1 cellular context compared by ENCODE assay signal in the genomic region with DNA sequence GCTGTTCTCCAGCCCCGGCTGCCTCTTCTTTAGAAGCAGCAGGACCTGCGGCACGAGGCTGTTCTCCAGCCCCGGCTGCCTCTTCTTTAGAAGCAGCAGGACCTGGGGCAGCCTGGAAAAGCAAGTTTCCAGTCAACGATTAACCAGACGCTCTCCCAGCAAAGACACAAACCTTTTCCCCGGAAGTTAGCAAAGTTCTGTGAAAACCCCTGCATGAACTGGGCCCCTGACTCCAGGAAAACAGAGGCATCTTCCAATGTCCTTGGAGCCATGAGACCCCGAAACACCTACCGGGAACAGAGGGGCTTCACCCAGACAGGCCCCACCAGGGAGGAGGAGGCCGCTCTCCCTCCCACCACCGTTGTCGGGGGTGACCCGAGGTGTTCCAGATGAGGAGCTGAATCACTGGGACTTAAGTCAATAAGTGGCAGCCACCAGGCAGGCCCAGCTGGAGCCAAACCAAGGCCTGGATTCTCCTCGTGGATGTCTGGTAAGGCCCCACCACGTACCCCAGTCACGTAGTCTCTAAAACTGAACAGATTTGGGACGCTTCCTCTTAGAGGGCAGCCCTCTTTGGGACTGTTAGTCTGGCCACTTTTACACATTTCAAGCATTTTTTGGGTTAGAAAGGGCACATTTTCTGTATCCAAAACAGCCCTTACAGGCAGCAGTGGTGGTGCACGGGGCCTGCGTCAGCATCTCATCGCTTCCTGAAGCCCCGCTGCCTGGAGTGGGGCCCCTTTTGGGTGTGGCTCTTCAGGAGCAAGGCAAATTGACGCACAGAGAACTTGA.
A peak's percentile ranks its signal among the peaks of the same experiment; 100 is the strongest.
TF ChIP-seq lines count a peak whose summit lies in the region.

RPH3AL (minus strand) TSS at position 387 of the 792 bp plus-strand sequence. CDS start 25,264 bp downstream, outside the sequence.

TF ChIP-seq in H1, 55 proteins besides CTCF, POLR2A, EP300 and RAD21 (continued from another document):
- TF ChIP-seq E2F6 (IDR thresholded peaks at IDR 0.05) = peak; percentile 39; the same call in 1 of the 2 replicates
- TF ChIP-seq SIX5 (IDR thresholded peaks at IDR 0.05; ENCODE audit: low read depth, low read length) = no peak
- peak; percentile 35; the same call in 1 of the 2 replicates for TF ChIP-seq MAX (IDR thresholded peaks at IDR 0.05)
